Comparison of ENCODE assay signal across 10 cellular contexts in the genomic region with DNA sequence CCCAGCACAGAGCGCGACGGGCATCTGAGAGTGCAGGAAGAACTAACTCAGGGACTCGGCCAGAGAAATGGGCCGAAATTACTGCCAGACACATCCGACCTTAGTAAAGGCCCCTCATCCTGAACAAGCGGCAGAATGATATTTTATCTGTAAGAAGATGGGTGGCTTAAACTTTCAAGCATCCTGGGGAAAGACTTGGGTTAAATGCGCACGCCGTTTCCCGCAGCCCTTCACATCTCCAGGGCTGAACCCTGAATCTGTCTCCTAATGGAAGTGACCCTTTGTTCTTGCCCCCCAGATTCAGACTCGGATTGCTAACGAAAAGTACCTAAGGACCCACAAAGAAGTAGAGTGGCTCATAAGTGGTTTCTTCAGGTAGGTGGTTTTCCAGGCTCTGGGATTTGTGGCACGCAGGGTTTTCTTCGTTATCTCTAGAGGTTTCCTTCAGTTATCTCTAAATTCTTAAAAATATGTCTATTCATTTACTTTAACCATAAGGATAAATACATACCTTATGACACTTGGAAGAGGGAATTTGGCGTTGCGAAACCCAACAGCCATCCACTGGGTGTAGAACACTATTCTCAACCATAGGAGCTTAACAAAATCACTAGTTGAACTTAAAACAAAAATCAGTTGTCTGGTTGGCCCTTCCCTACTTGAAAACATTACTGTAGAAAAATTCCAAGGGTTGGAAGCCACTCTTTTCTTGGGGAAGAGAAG. TPM values are rescaled to one million over a fixed set of nuclear protein-coding genes. Genes with fewer than 3 reads are reported as not detected.
DNase-seq lines count a peak whose midpoint lies in the region; ATAC-seq, FAIRE-seq and TF ChIP-seq lines count a peak whose summit lies in the region.
"Had no signal": no experiment of that assay in that cellular context is flagged by ENCODE, and none has a peak within 500 bp of the region (broad histone marks: within the 10 kb centered on the region; RNA-seq: fewer than 3 reads in every experiment).

No MANE protein-coding gene starts in this region.

- no peaks in the 10 kb centered on the region for H3K79me1 ChIP-seq in mesendoderm (ENCODE audit: low read length)

- no TSS peak for BruUV-seq in GM12878 (replicated peaks; lab: Mats Ljungman, UMichigan)

- H2BK5ac ChIP-seq in mesendoderm (ENCODE audit: low read length): no peak overlapping the region

- WGBS in heart right ventricle, 2 donors: 30 to 34% methylated on average over 17 of the region's 17 CpGs
- WGBS in GM12878 (ENCODE audit: insufficient coverage, insufficient replicate concordance, low lambda C conversion rate, missing lambda C conversion rate): 33% methylated on average over 17 of the region's 17 CpGs
- WGBS in mesendoderm (ENCODE audit: extremely low coverage, insufficient coverage, low lambda C conversion rate): no CpG with 5 or more reads among the region's 17 CpGs
- 29% methylated on average over 17 of the region's 17 CpGs for WGBS in urinary bladder

- intact Hi-C loops in heart right ventricle (cut with DNase I): loop anchor here in 1 of 10 donors (10.0 kb wide), 1 partner anchor 107 kb away; the partner anchor contains the start of gene SNX27
- intact Hi-C loops in Right ventricle myocardium superior (cut with DNase I): no loop called here
- intact Hi-C loops in GM12878 (cut with micrococcal nuclease; ENCODE audit: unreplicated experiment): loop anchor here (5.0 kb wide), 1 partner anchor 105 kb away; no protein-coding TSS in a partner anchor

- no peak for DNase-seq in heart right ventricle
- no peak for DNase-seq in Right ventricle myocardium superior
- no peak for DNase-seq in GM12878 (ENCODE audit: low read depth, low spot score)
- DNase-seq in mesendoderm: no peak
- no peak for DNase-seq in NCI-H2029 (lab: John Stamatoyannopoulos, UW)
- DNase-seq in 8988T: no peak

- no peak for FAIRE-seq in GM12878 (lab: Jason Lieb, UNC)

- TF ChIP-seq EP300 in GM12878 (IDR thresholded peaks at IDR 0.05; ENCODE audit: borderline replicate concordance in 1 of 2, control insufficient read depth in 1 of 2, low read depth in 2 of 2, low read length in 2 of 2): no peak

- no peaks in the 10 kb centered on the region for H3K9me3 ChIP-seq in heart right ventricle
- H3K9me3 ChIP-seq in GM12878 (replicated peaks; ENCODE audit: control insufficient read depth, insufficient read depth, low read length): no peaks in the 10 kb centered on the region

- no peak overlapping the region for H3K56ac ChIP-seq in mesendoderm (ENCODE audit: low read length)

- in situ Hi-C loops in GM12878 (cut with MboI): no loop called here

- H3K36me3 ChIP-seq in heart right ventricle: no peaks in the 10 kb centered on the region
- no peaks in the 10 kb centered on the region for H3K36me3 ChIP-seq in GM12878 (ENCODE audit: control insufficient read depth in 2 of 2, insufficient read depth in 2 of 2, low read length in 1 of 2)
- no peaks in the 10 kb centered on the region for H3K36me3 ChIP-seq in mesendoderm (ENCODE audit: control insufficient read depth, insufficient read depth, low read length)
- no peaks in the 10 kb centered on the region for H3K36me3 ChIP-seq in urinary bladder (ENCODE audit: insufficient read depth)

- H3K18ac ChIP-seq in mesendoderm (ENCODE audit: low read length): no peak overlapping the region

- H2AFZ ChIP-seq in GM12878 (ENCODE audit: control insufficient read depth, low read depth, low read length): peak overlapping the region; percentile 6

- H3K79me2 ChIP-seq in GM12878 (ENCODE audit: control insufficient read depth, insufficient read depth, low read length) (no peaks in the 10 kb centered on the region), mesendoderm (ENCODE audit: control insufficient read depth, insufficient read depth, low read length) (no peaks in the 10 kb centered on the region)

- SMC1A ChIA-PET in GM12878 (lab: Charles Lee; ENCODE audit: uncharacterized antibody, unreplicated experiment): interaction anchor here (0.9 kb wide), 1 partner anchor 128 kb away, joined by 4 read pairs; no protein-coding TSS in a partner anchor

- H3K23ac ChIP-seq in mesendoderm (ENCODE audit: low read length): no peak overlapping the region

- TF ChIP-seq CTCF in heart right ventricle (IDR thresholded peaks at IDR 0.05) (peak in 1 of 9 donors; percentile 10), GM12878 (IDR thresholded peaks at IDR 0.05 in 2 of 3, conservative IDR thresholded peaks at IDR 0.05 in 1 of 3; ENCODE audit: control insufficient read depth in 2 of 3, extremely low read depth in 1 of 3, insufficient read depth in 1 of 3, low read depth in 3 of 3, low read length in 3 of 3) (no peak)

- H3K9ac ChIP-seq in GM12878 (ENCODE audit: control insufficient read depth, insufficient read depth, low read length) (no peak overlapping the region), mesendoderm (ENCODE audit: low read length) (no peak overlapping the region)

- RAD21 ChIA-PET in GM12878 (lab: Charles Lee; ENCODE audit: unreplicated experiment): no interaction called here

- H2BK120ac ChIP-seq in mesendoderm (ENCODE audit: low read depth, low read length): no peak overlapping the region

- CTCF ChIA-PET in GM12878 (lab: Yijun Ruan, JAX): interaction anchor here (0.7 to 1.7 kb wide), 3 partner anchors 9 to 115 kb away, joined by 3 to 7 read pairs (median 3); no protein-coding TSS in a partner anchor

- H4K5ac ChIP-seq in mesendoderm (ENCODE audit: low read length): no peak overlapping the region

- H3K27me3 ChIP-seq in heart right ventricle (peaks cover 0 to 75% (median 9%) of the 10 kb centered on the region in 7 donors), GM12878 (replicated peaks in 1 of 2; ENCODE audit: control insufficient read depth in 2 of 2, insufficient read depth in 2 of 2, low read length in 1 of 2) (peaks cover 1 to 6% of the 10 kb centered on the region in 2 experiments; a peak in 3 of 4 replicates), mesendoderm (ENCODE audit: insufficient read depth, low read length, poor library complexity) (peaks cover 16% of the 10 kb centered on the region)

- no peak overlapping the region for H3K4ac ChIP-seq in mesendoderm (ENCODE audit: low read depth, low read length)

- H3K4me3 ChIP-seq in heart right ventricle (peak overlapping the region; percentile 41 to 71 (median 58)), GM12878 (peak overlapping the region; percentile 76), mesendoderm (ENCODE audit: low read length) (no peak overlapping the region), urinary bladder (ENCODE audit: low read depth, low read length) (peak overlapping the region; percentile 52)

- H3K4me1 ChIP-seq in heart right ventricle (peaks cover 4 to 52% (median 36%) of the 10 kb centered on the region in 9 donors), GM12878 (ENCODE audit: control insufficient read depth, insufficient read depth, low read length) (peaks cover 16% of the 10 kb centered on the region), mesendoderm (ENCODE audit: control insufficient read depth, low read depth, low read length) (peaks cover 2% of the 10 kb centered on the region), urinary bladder (ENCODE audit: insufficient read depth) (peaks cover 2% of the 10 kb centered on the region)

- TF ChIP-seq RAD21 in GM12878 (IDR thresholded peaks at IDR 0.05; ENCODE audit: insufficient read depth, low read depth, low read length): no peak

- ATAC-seq in heart right ventricle: no peak
- no peak for ATAC-seq in Right ventricle myocardium superior (ENCODE audit: poor library complexity)
- ATAC-seq in GM12878: no peak
- no peak for ATAC-seq in GM19035 (IDR thresholded peaks at IDR 0.05; ENCODE audit: unreplicated experiment)

- no peak overlapping the region for H2BK15ac ChIP-seq in mesendoderm (replicated peaks; ENCODE audit: low read depth)

- no peaks in the 10 kb centered on the region for H4K20me1 ChIP-seq in GM12878 (ENCODE audit: control insufficient read depth, insufficient read depth)

- H3K4me2 ChIP-seq in GM12878 (ENCODE audit: control insufficient read depth, insufficient read depth) (peak overlapping the region; percentile 85), mesendoderm (ENCODE audit: low read length) (peak overlapping the region; percentile 40)

- H4K8ac ChIP-seq in mesendoderm (ENCODE audit: low read depth, low read length): no peak overlapping the region

- POLR2A ChIA-PET in GM12878 (lab: Charles Lee): no interaction called here

- no peak overlapping the region for H2AK5ac ChIP-seq in mesendoderm (ENCODE audit: low read length)

- peak overlapping the region in 3 of 10 donors; percentile 33 to 80 (median 73) for H3K27ac ChIP-seq in heart right ventricle
- no peak overlapping the region for H3K27ac ChIP-seq in GM12878 (ENCODE audit: control insufficient read depth, insufficient read depth)
- no peak overlapping the region for H3K27ac ChIP-seq in mesendoderm (ENCODE audit: low read depth, low read length)
- H3K27ac ChIP-seq in urinary bladder (ENCODE audit: low read depth): no peak overlapping the region

- TF ChIP-seq POLR2A in GM12878 (IDR thresholded peaks at IDR 0.05; ENCODE audit: low read depth, low read length): no peak

RNA-seq across cellular contexts. Expression of gene RIIAD1, which starts 0.6 kb away (rescaled TPM):
- total RNA-seq in heart right ventricle: 10 to 100 TPM in 2 of 10 donors, 1 to 10 TPM in 8; 3.4 to 11.4 (median 7.1) TPM
- 1 to 10 TPM in 1 of 2 donors, not detected in 1; 5.5 TPM for polyA plus RNA-seq in heart right ventricle
- total RNA-seq in Right ventricle myocardium superior: 8.3 TPM
- total RNA-seq in GM12878 (2013; cell fraction: nucleolus; rRNA removed): 0.21 TPM in 1 of 2 replicates, not detected in the other
- not detected in 2 replicates for total RNA-seq in GM12878 (2014; rRNA removed)
- total RNA-seq in GM12878 (2014; rRNA removed; fragmentation: Illumina TruSeq; extraction: Trizol): not detected in 2 replicates
- not detected in 2 replicates for total RNA-seq in GM12878 (2021)
- polyA plus RNA-seq in GM12878 (2011; ENCODE audit: low read depth): not detected
- not detected in 2 replicates for polyA plus RNA-seq in GM12878 (2011; rRNA removed)
- not detected in 2 replicates for polyA plus RNA-seq in GM12878 (2011; cell fraction: cytosol; rRNA removed)
- not detected in 2 replicates for polyA plus RNA-seq in GM12878 (2011; cell fraction: nucleus; rRNA removed)
- not detected in 2 replicates for polyA plus RNA-seq in GM12878 (2012)
- not detected in 2 replicates for polyA plus RNA-seq in GM12878 (2014; fragmentation: Illumina TruSeq; extraction: Trizol)
- not detected for polyA plus RNA-seq in GM12878 (2014; fragmentation: Nextera tagmentation; extraction: Ambion mirVana)
- polyA plus RNA-seq in GM12878 (2014; rRNA removed): not detected in 2 replicates
- not detected for polyA plus RNA-seq in GM12878 (2016; fragmentation: Nextera tagmentation; extraction: Ambion mirVana)
- polyA minus RNA-seq in GM12878 (2011; rRNA and poly(A)+ RNA removed): 0.10 TPM in 1 of 2 replicates, not detected in the other
- not detected in 2 replicates for polyA minus RNA-seq in GM12878 (2011; cell fraction: cytosol; rRNA and poly(A)+ RNA removed)
- not detected in 2 replicates for polyA minus RNA-seq in GM12878 (2011; cell fraction: nucleus; rRNA and poly(A)+ RNA removed)
- 0.21 TPM for polyA plus RNA-seq in mesendoderm (2013, experiment 1 of 2)
- not detected for polyA plus RNA-seq in mesendoderm (2013, experiment 2 of 2)
- total RNA-seq in urinary bladder: not detected
- 1.8 TPM for polyA plus RNA-seq in urinary bladder
- total RNA-seq: G401, SK-MEL-5 had no signal

RNA-seq across cellular contexts. Expression of gene CELF3, which starts 5.3 kb away (rescaled TPM):
- total RNA-seq in heart right ventricle (not detected), Right ventricle myocardium superior (not detected), GM12878 (2014; rRNA removed) (not detected in 2 replicates), GM12878 (2014; rRNA removed; fragmentation: Illumina TruSeq; extraction: Trizol) (not detected in 2 replicates), GM12878 (2021) (not detected in 2 replicates), urinary bladder (0.37 TPM)
- polyA plus RNA-seq in heart right ventricle (under 1 TPM in 1 of 2 donors, not detected in 1; 0.04 TPM), GM12878 (2011; rRNA removed) (not detected in 2 replicates), GM12878 (2014; fragmentation: Illumina TruSeq; extraction: Trizol) (not detected in 2 replicates), GM12878 (2014; fragmentation: Nextera tagmentation; extraction: Ambion mirVana) (not detected), GM12878 (2014; rRNA removed) (not detected in 2 replicates), GM12878 (2016; fragmentation: Nextera tagmentation; extraction: Ambion mirVana) (under 1 TPM in 1 of 2 experiments, not detected in 1; 0.09 TPM), urinary bladder (0.47 TPM)
- not detected in 2 replicates for total RNA-seq in GM12878 (2013; cell fraction: nucleolus; rRNA removed)
- polyA plus RNA-seq in GM12878 (2011; ENCODE audit: low read depth): not detected
- polyA plus RNA-seq in GM12878 (2011; cell fraction: cytosol; rRNA removed): not detected in 2 replicates
- not detected in 2 replicates for polyA plus RNA-seq in GM12878 (2011; cell fraction: nucleus; rRNA removed)
- polyA plus RNA-seq in GM12878 (2012): not detected in 2 replicates
- not detected in 2 replicates for polyA minus RNA-seq in GM12878 (2011; rRNA and poly(A)+ RNA removed)
- not detected in 2 replicates for polyA minus RNA-seq in GM12878 (2011; cell fraction: cytosol; rRNA and poly(A)+ RNA removed)
- not detected in 2 replicates for polyA minus RNA-seq in GM12878 (2011; cell fraction: nucleus; rRNA and poly(A)+ RNA removed)
- polyA plus RNA-seq in mesendoderm (2013, experiment 1 of 2): 0.24 TPM
- polyA plus RNA-seq in mesendoderm (2013, experiment 2 of 2): 0.17 TPM
- total RNA-seq: G401, SK-MEL-5 had no signal

RNA-seq across cellular contexts. Expression of gene MRPL9, which starts 41.3 kb away (rescaled TPM):
- total RNA-seq in heart right ventricle: 10 to 100 TPM; 39.9 to 53.4 (median 46.4) TPM
- 10 to 100 TPM; 55.2 to 57.7 TPM for polyA plus RNA-seq in heart right ventricle
- 45.0 TPM for total RNA-seq in Right ventricle myocardium superior
- total RNA-seq in GM12878 (2013; cell fraction: nucleolus; rRNA removed): 31.9 and 36.9 TPM in 2 replicates
- 109 and 139 TPM in 2 replicates for total RNA-seq in GM12878 (2014; rRNA removed)
- 107 and 116 TPM in 2 replicates for total RNA-seq in GM12878 (2014; rRNA removed; fragmentation: Illumina TruSeq; extraction: Trizol)
- total RNA-seq in GM12878 (2021): 89.5 and 103 TPM in 2 replicates
- polyA plus RNA-seq in GM12878 (2011; ENCODE audit: low read depth): 51.3 TPM
- polyA plus RNA-seq in GM12878 (2011; rRNA removed): 124 and 147 TPM in 2 replicates
- polyA plus RNA-seq in GM12878 (2011; cell fraction: cytosol; rRNA removed): 78.4 and 104 TPM in 2 replicates
- polyA plus RNA-seq in GM12878 (2011; cell fraction: nucleus; rRNA removed): 61.1 and 76.3 TPM in 2 replicates
- polyA plus RNA-seq in GM12878 (2012): 67.8 and 81.9 TPM in 2 replicates
- 103 and 111 TPM in 2 replicates for polyA plus RNA-seq in GM12878 (2014; fragmentation: Illumina TruSeq; extraction: Trizol)
- polyA plus RNA-seq in GM12878 (2014; fragmentation: Nextera tagmentation; extraction: Ambion mirVana): 10 to 100 TPM; 35.7 to 66.7 TPM
- 87.2 and 91.7 TPM in 2 replicates for polyA plus RNA-seq in GM12878 (2014; rRNA removed)
- polyA plus RNA-seq in GM12878 (2016; fragmentation: Nextera tagmentation; extraction: Ambion mirVana): 100 to 1,000 TPM; 133 to 161 TPM
- polyA minus RNA-seq in GM12878 (2011; rRNA and poly(A)+ RNA removed): 61.2 and 77.8 TPM in 2 replicates
- 26.7 and 30.9 TPM in 2 replicates for polyA minus RNA-seq in GM12878 (2011; cell fraction: cytosol; rRNA and poly(A)+ RNA removed)
- polyA minus RNA-seq in GM12878 (2011; cell fraction: nucleus; rRNA and poly(A)+ RNA removed): 15.5 and 25.2 TPM in 2 replicates
- polyA plus RNA-seq in mesendoderm (2013, experiment 1 of 2): 115 TPM
- 113 TPM for polyA plus RNA-seq in mesendoderm (2013, experiment 2 of 2)
- 40.7 TPM for total RNA-seq in urinary bladder
- 54.7 TPM for polyA plus RNA-seq in urinary bladder
